Comparison of ENCODE assay signal across 14 cellular contexts in genomic region chr13:48858523-48858922, GRCh38.
DNase-seq lines count a peak whose midpoint lies in the region; ATAC-seq, FAIRE-seq and TF ChIP-seq lines count a peak whose summit lies in the region.
"Had no signal": no experiment of that assay in that cellular context is flagged by ENCODE, and none has a peak within 500 bp of the region (broad histone marks: within the 10 kb centered on the region; RNA-seq: fewer than 3 reads in every experiment).

No MANE protein-coding gene starts in this region.

- peaks cover 0 to 6% (median 3%) of the 10 kb centered on the region in 4 experiments; a peak in 3 of 7 replicates for H3K4me1 ChIP-seq in H1 (replicated peaks in 1 of 4; ENCODE audit: control insufficient read depth in 3 of 4, insufficient read depth in 4 of 4, low read length in 3 of 4)
- H3K4me1 ChIP-seq in neuronal stem cell (ENCODE audit: control insufficient read depth in 2 of 2, insufficient read depth in 1 of 2, low read depth in 1 of 2, low read length in 2 of 2): peaks cover 0 to 3% of the 10 kb centered on the region in 2 donors
- no peaks in the 10 kb centered on the region for H3K4me1 ChIP-seq in prostate gland (replicated peaks)
- H3K4me1 ChIP-seq: body of pancreas, left ventricle myocardium inferior, suprapubic skin had no signal

- no peak overlapping the region for H3K27ac ChIP-seq in H1 (ENCODE audit: low read depth, low read length)
- H3K27ac ChIP-seq in neuronal stem cell (replicated peaks; ENCODE audit: low read length): no peak overlapping the region
- H3K27ac ChIP-seq in prostate gland: no peak overlapping the region
- H3K27ac ChIP-seq: left ventricle myocardium inferior, SK-N-MC, suprapubic skin had no signal

- CTCF ChIA-PET in H1 (lab: Charles Lee; ENCODE audit: partially characterized antibody): interaction anchor here (1.0 to 1.6 kb wide), 2 partner anchors 16 kb away, joined by 3 to 5 read pairs; no protein-coding TSS in a partner anchor

- no peak overlapping the region for H2BK5ac ChIP-seq in H1 (ENCODE audit: low read depth, low read length)
- H2BK5ac ChIP-seq in neuronal stem cell (ENCODE audit: low read length): no peak overlapping the region

- H4K91ac ChIP-seq in H1 (replicated peaks; ENCODE audit: insufficient read length, low read length) (no peak overlapping the region), neuronal stem cell (ENCODE audit: low read depth, low read length, poor library complexity) (no peak overlapping the region)

- H3K14ac ChIP-seq in H1 (ENCODE audit: insufficient read length) (no peak overlapping the region), neuronal stem cell (ENCODE audit: low read length) (no peak overlapping the region)

- H3K4me3 ChIP-seq in H1 (ENCODE audit: extremely low read depth in 1 of 4, insufficient read depth in 2 of 4, low read depth in 3 of 4, low read length in 4 of 4): no peak overlapping the region
- H3K4me3 ChIP-seq in neuronal stem cell (ENCODE audit: low read length in 2 of 2): no peak overlapping the region
- no peak overlapping the region for H3K4me3 ChIP-seq in prostate gland
- H3K4me3 ChIP-seq: body of pancreas, left ventricle myocardium inferior, SK-N-MC, suprapubic skin had no signal

- no peaks in the 10 kb centered on the region for H3K27me3 Mint-ChIP-seq in effector memory CD8-positive, alpha-beta T cell

- H3K27ac Mint-ChIP-seq in effector memory CD8-positive, alpha-beta T cell: no peak overlapping the region
- H3K27ac Mint-ChIP-seq: B cell had no signal

- H3K4me2 ChIP-seq in H1 (ENCODE audit: insufficient read depth in 1 of 2, low read depth in 2 of 2, low read length in 2 of 2) (no peak overlapping the region), neuronal stem cell (ENCODE audit: insufficient read depth, low read length, poor library complexity, severe bottlenecking) (no peak overlapping the region)

- H3K4me3 Mint-ChIP-seq in effector memory CD8-positive, alpha-beta T cell: no peak overlapping the region
- H3K4me3 Mint-ChIP-seq: B cell had no signal

- H3K36me3 Mint-ChIP-seq in effector memory CD8-positive, alpha-beta T cell (ENCODE audit: insufficient read depth): no peaks in the 10 kb centered on the region

- H3K4me1 Mint-ChIP-seq in effector memory CD8-positive, alpha-beta T cell (ENCODE audit: low read depth in 2 of 2): peaks cover 0 to 8% of the 10 kb centered on the region in 2 donors

- no peaks in the 10 kb centered on the region for H3K79me2 ChIP-seq in H1 (ENCODE audit: control insufficient read depth in 1 of 2, insufficient read depth in 2 of 2, low read length in 2 of 2)

- H3K36me3 ChIP-seq in H1 (ENCODE audit: control insufficient read depth in 2 of 4, insufficient read depth in 4 of 4, low read length in 3 of 4) (no peaks in the 10 kb centered on the region), neuronal stem cell (replicated peaks in 1 of 2; ENCODE audit: control insufficient read depth in 2 of 2, insufficient read depth in 2 of 2, low read length in 2 of 2) (no peaks in the 10 kb centered on the region), prostate gland (no peaks in the 10 kb centered on the region)
- H3K36me3 ChIP-seq: left ventricle myocardium inferior, suprapubic skin had no signal

- no peak overlapping the region for H3K9ac ChIP-seq in H1 (replicated peaks in 1 of 4; ENCODE audit: extremely low read depth in 1 of 4, low read depth in 3 of 4, low read length in 3 of 4)
- H3K9ac ChIP-seq in neuronal stem cell (ENCODE audit: low read depth, low read length, poor library complexity): no peak overlapping the region

- no peaks in the 10 kb centered on the region for H3K23me2 ChIP-seq in H1 (ENCODE audit: low read depth, low read length)

- H2BK15ac ChIP-seq in H1 (ENCODE audit: low read length): no peak overlapping the region
- H2BK15ac ChIP-seq in neuronal stem cell (ENCODE audit: low read length): no peak overlapping the region

- H4K20me1 ChIP-seq in H1 (replicated peaks in 1 of 2; ENCODE audit: control insufficient read depth in 1 of 2, insufficient read depth in 2 of 2, low read length in 2 of 2): no peaks in the 10 kb centered on the region

- POLR2A ChIA-PET in H1 (lab: Charles Lee; ENCODE audit: partially characterized antibody): interaction anchor here (0.9 kb wide), 1 partner anchor 206 kb away, joined by 3 read pairs; no protein-coding TSS in a partner anchor

- H2BK12ac ChIP-seq in H1 (ENCODE audit: low read depth, low read length): no peak overlapping the region
- no peak overlapping the region for H2BK12ac ChIP-seq in neuronal stem cell (ENCODE audit: low read length)

- peak; percentile 24 for FAIRE-seq in H1 (lab: Jason Lieb, UNC)

- H2AK5ac ChIP-seq in H1 (ENCODE audit: low read depth, low read length): no peak overlapping the region
- no peak overlapping the region for H2AK5ac ChIP-seq in neuronal stem cell (ENCODE audit: low read depth, low read length)

- TF ChIP-seq RAD21 in H1 (IDR thresholded peaks at IDR 0.05 in 1 of 2, conservative IDR thresholded peaks at IDR 0.05 in 1 of 2; ENCODE audit: low read depth in 2 of 2, low read length in 2 of 2): no peak

- no peak overlapping the region for H2AFZ ChIP-seq in H1 (ENCODE audit: low read length)
- peak overlapping the region; percentile 64 for H2AFZ ChIP-seq in neuronal stem cell (ENCODE audit: low read length)

- WGBS in H1 (ENCODE audit: extremely low coverage in 1 of 2, insufficient coverage in 1 of 2, insufficient read length in 1 of 2, insufficient replicate concordance in 2 of 2, low coverage in 1 of 2, low lambda C conversion rate in 2 of 2, missing lambda C conversion rate in 1 of 2), 2 experiments: 93% methylated on average over 2 of the region's 2 CpGs; no CpG with 5 or more reads in 1 of the 2 experiments
- no CpG with 5 or more reads among the region's 2 CpGs for WGBS in neuronal stem cell (ENCODE audit: extremely low coverage in 2 of 2, insufficient read length in 2 of 2, insufficient replicate concordance in 1 of 2), 2 donors
- WGBS in prostate gland: 41% methylated on average over 2 of the region's 2 CpGs

- H3K18ac ChIP-seq in H1 (ENCODE audit: extremely low read depth, low read length) (no peak overlapping the region), neuronal stem cell (ENCODE audit: low read length) (no peak overlapping the region)

- H3K56ac ChIP-seq in H1 (replicated peaks; ENCODE audit: insufficient read length, low read depth, low read length): no peak overlapping the region

- no peak overlapping the region for H2BK120ac ChIP-seq in H1 (replicated peaks; ENCODE audit: low read depth, low read length)
- no peak overlapping the region for H2BK120ac ChIP-seq in neuronal stem cell (ENCODE audit: low read depth, low read length)

- H3K27me3 ChIP-seq in H1 (replicated peaks in 1 of 4; ENCODE audit: control insufficient read depth in 3 of 4, extremely low read depth in 1 of 4, insufficient read depth in 3 of 4, low read length in 3 of 4) (no peaks in the 10 kb centered on the region), neuronal stem cell (ENCODE audit: control insufficient read depth in 3 of 3, insufficient read depth in 3 of 3, low read depth in 1 of 3, low read length in 3 of 3) (no peaks in the 10 kb centered on the region), prostate gland (replicated peaks; ENCODE audit: insufficient read depth) (no peaks in the 10 kb centered on the region)
- H3K27me3 ChIP-seq: body of pancreas, suprapubic skin had no signal

- H3K9me3 Mint-ChIP-seq in effector memory CD8-positive, alpha-beta T cell: no peaks in the 10 kb centered on the region

- TF ChIP-seq CTCF in H1 (IDR thresholded peaks at IDR 0.05; ENCODE audit: control extremely low read depth in 1 of 3, insufficient read depth in 1 of 3, low read depth in 1 of 3, low read length in 3 of 3): no peak
- no peak for TF ChIP-seq CTCF in prostate gland (IDR thresholded peaks at IDR 0.05)

- H4K8ac ChIP-seq in H1 (ENCODE audit: extremely low read depth, insufficient read depth, low read length) (no peak overlapping the region), neuronal stem cell (ENCODE audit: low read depth, low read length) (no peak overlapping the region)

- H3K79me1 ChIP-seq in H1 (ENCODE audit: low read depth, low read length) (no peaks in the 10 kb centered on the region), neuronal stem cell (ENCODE audit: low read depth, low read length) (no peaks in the 10 kb centered on the region)

- no peak overlapping the region for H3K23ac ChIP-seq in H1 (ENCODE audit: insufficient read length)
- no peak overlapping the region for H3K23ac ChIP-seq in neuronal stem cell (ENCODE audit: low read depth, low read length, poor library complexity)

- TF ChIP-seq EP300 in H1 (IDR thresholded peaks at IDR 0.05; ENCODE audit: borderline replicate concordance in 1 of 2, low read depth in 2 of 2, low read length in 2 of 2): no peak

- TF ChIP-seq POLR2A in H1 (IDR thresholded peaks at IDR 0.05; ENCODE audit: control extremely low read depth in 1 of 2, low read depth in 2 of 2, low read length in 2 of 2) (no peak), prostate gland (IDR thresholded peaks at IDR 0.05) (no peak)

- H4K5ac ChIP-seq in H1 (ENCODE audit: insufficient read length, low read depth, low read length): no peak overlapping the region

- H3K9me3 ChIP-seq in H1 (ENCODE audit: insufficient read depth in 2 of 2, low read depth in 1 of 2, low read length in 1 of 2): no peaks in the 10 kb centered on the region
- no peaks in the 10 kb centered on the region for H3K9me3 ChIP-seq in neuronal stem cell (replicated peaks in 1 of 2; ENCODE audit: control insufficient read depth in 2 of 2, insufficient read depth in 1 of 2, low read depth in 1 of 2, low read length in 2 of 2)
- no peaks in the 10 kb centered on the region for H3K9me3 ChIP-seq in prostate gland
- H3K9me3 ChIP-seq: body of pancreas, left ventricle myocardium inferior, suprapubic skin had no signal

- peak; percentile 8 for DNase-seq in DMS 273 treated with DMSO at 0.1 percent for 48 hours (lab: John Stamatoyannopoulos, UW)
- DNase-seq in NCI-H2227 (lab: John Stamatoyannopoulos, UW; ENCODE audit: unreplicated experiment): peak; percentile 30
- no peak for DNase-seq in H1 (ENCODE audit: low read depth in 1 of 2, low spot score in 2 of 2)
- no peak for DNase-seq in neuronal stem cell (ENCODE audit: low spot score)
- no peak for DNase-seq in effector memory CD8-positive, alpha-beta T cell
- no peak for DNase-seq in prostate gland (ENCODE audit: low spot score)
- DNase-seq: body of pancreas, left ventricle myocardium inferior, NCI-H524 treated with DMSO at 0.1 percent for 48 hours, PC-3 had no signal

- no peak overlapping the region for H3K4ac ChIP-seq in H1 (replicated peaks; ENCODE audit: insufficient read length, low read depth, low read length)
- H3K4ac ChIP-seq in neuronal stem cell (ENCODE audit: low read length): no peak overlapping the region

- ATAC-seq in effector memory CD8-positive, alpha-beta T cell (replicated peaks): no peak
- no peak for ATAC-seq in GM18517 (IDR thresholded peaks at IDR 0.05; ENCODE audit: unreplicated experiment)
- ATAC-seq: body of pancreas had no signal

- intact Hi-C loops in prostate gland (cut with DNase I): no loop called here

- H2BK20ac ChIP-seq in H1 (ENCODE audit: low read length): no peak overlapping the region

TF ChIP-seq in H1, 55 proteins besides CTCF, POLR2A, EP300 and RAD21 (continues in another document):
- TF ChIP-seq CBX8 (IDR thresholded peaks at IDR 0.05; ENCODE audit: borderline replicate concordance, low read depth, low read length) (no peak), MAX (IDR thresholded peaks at IDR 0.05) (no peak)

Comparison
In these comparisons a context has a peak if more than half of its experiments do, and no peak if none do; other contexts are left out.
1. DNase-seq: peak in DMS 273 treated with DMSO at 0.1 percent for 48 hours (single experiment) and NCI-H2227 (single experiment); none in H1 (0 of 2), neuronal stem cell (single experiment), effector memory CD8-positive, alpha-beta T cell (0 of 3) and prostate gland (single experiment).